Comparison of ENCODE assay signal across 24 cellular contexts in the genomic region with DNA sequence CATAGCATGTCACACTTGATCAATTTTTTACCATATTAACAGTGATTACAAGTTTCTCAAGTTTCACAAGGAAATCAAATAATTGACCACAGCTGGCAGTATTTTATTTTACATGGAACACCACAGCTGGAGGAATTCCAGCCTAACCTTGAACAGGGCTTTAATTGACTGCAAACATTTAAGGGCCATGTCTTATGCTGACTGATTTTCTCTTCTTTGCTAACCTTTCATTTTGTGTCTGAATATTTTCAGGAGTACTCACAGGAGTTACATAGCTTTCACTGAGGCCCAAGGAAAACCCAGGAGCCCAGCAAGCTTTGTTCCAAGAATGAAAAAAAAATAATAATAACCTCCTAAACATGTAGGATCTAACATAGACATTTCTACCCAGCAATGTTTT. TPM values are rescaled to one million over a fixed set of nuclear protein-coding genes. Genes with fewer than 3 reads are reported as not detected.
DNase-seq lines count a peak whose midpoint lies in the region; ATAC-seq and TF ChIP-seq lines count a peak whose summit lies in the region.
"Had no signal": no experiment of that assay in that cellular context is flagged by ENCODE, and none has a peak within 500 bp of the region (broad histone marks: within the 10 kb centered on the region; RNA-seq: fewer than 3 reads in every experiment).

No MANE protein-coding gene starts in this region.

- peak; percentile 80 for ATAC-seq in SK-N-SH treated with all-trans-retinoic acid at 6 μM for 48 hours
- no peak for ATAC-seq in HG02642 (IDR thresholded peaks at IDR 0.05; ENCODE audit: poor library complexity, unreplicated experiment)
- ATAC-seq: activated CD4-positive, CD25-positive, alpha-beta regulatory T cell treated with anti-CD3 and anti-CD28 coated beads, Interleukin-2, amount 50 U/mL, for 24 hours; activated CD8-positive, alpha-beta T cell treated with anti-CD3 and anti-CD28 coated beads, Interleukin-2, amount 10 ng/mL, durations not matched to agents 7 days and 5 days; activated naive CD8-positive, alpha-beta T cell treated with anti-CD3 and anti-CD28 coated beads, Interleukin-2, amount 50 U/mL, for 24 hours had no signal

- H2BK12ac ChIP-seq in neuronal stem cell (ENCODE audit: low read length), result no peak overlapping the region

- no peak overlapping the region for H3K27ac ChIP-seq in neuronal stem cell (replicated peaks; ENCODE audit: low read length)
- H3K27ac ChIP-seq in vagina, result no peak overlapping the region
- H3K27ac ChIP-seq: C4-2B, dorsolateral prefrontal cortex, testis had no signal

- H3K9ac ChIP-seq in neuronal stem cell (ENCODE audit: low read depth, low read length, poor library complexity), result no peak overlapping the region

- H3K4me3 ChIP-seq in neuronal stem cell (ENCODE audit: low read length in 2 of 2) (no peak overlapping the region), vagina (no peak overlapping the region)
- H3K4me3 ChIP-seq: dorsolateral prefrontal cortex, lung, testis had no signal

- H3K4ac ChIP-seq in neuronal stem cell (ENCODE audit: low read length), result no peak overlapping the region

- no peak for TF ChIP-seq CTCF in vagina (IDR thresholded peaks at IDR 0.05)

- H3K4me1 ChIP-seq in neuronal stem cell (ENCODE audit: control insufficient read depth in 2 of 2, insufficient read depth in 1 of 2, low read depth in 1 of 2, low read length in 2 of 2) (peaks cover 9 to 16% of the 10 kb centered on the region in 2 donors), vagina (no peaks in the 10 kb centered on the region)

- no peak overlapping the region for H2BK5ac ChIP-seq in neuronal stem cell (ENCODE audit: low read length)

- no peak overlapping the region for H2BK15ac ChIP-seq in neuronal stem cell (ENCODE audit: low read length)

- no peak overlapping the region for H4K8ac ChIP-seq in neuronal stem cell (ENCODE audit: low read depth, low read length)

- H3K9me3 ChIP-seq in neuronal stem cell (replicated peaks in 1 of 2; ENCODE audit: control insufficient read depth in 2 of 2, insufficient read depth in 1 of 2, low read depth in 1 of 2, low read length in 2 of 2) (no peaks in the 10 kb centered on the region), vagina (no peaks in the 10 kb centered on the region)
- H3K9me3 ChIP-seq: testis had no signal

- TF ChIP-seq POLR2A in vagina (IDR thresholded peaks at IDR 0.05), result no peak

- H3K27me3 ChIP-seq in neuronal stem cell (ENCODE audit: control insufficient read depth in 3 of 3, insufficient read depth in 3 of 3, low read depth in 1 of 3, low read length in 3 of 3) (no peaks in the 10 kb centered on the region), vagina (no peaks in the 10 kb centered on the region)
- H3K27me3 ChIP-seq: testis had no signal

- H3K4me2 ChIP-seq in neuronal stem cell (ENCODE audit: insufficient read depth, low read length, poor library complexity, severe bottlenecking), result no peak overlapping the region

- H2BK120ac ChIP-seq in neuronal stem cell (ENCODE audit: low read depth, low read length), result no peak overlapping the region

- no peak overlapping the region for H3K14ac ChIP-seq in neuronal stem cell (ENCODE audit: low read length)

- H4K91ac ChIP-seq in neuronal stem cell (ENCODE audit: low read depth, low read length, poor library complexity), result no peak overlapping the region

- H3K36me3 ChIP-seq in neuronal stem cell (replicated peaks in 1 of 2; ENCODE audit: control insufficient read depth in 2 of 2, insufficient read depth in 2 of 2, low read length in 2 of 2) (no peaks in the 10 kb centered on the region), vagina (no peaks in the 10 kb centered on the region)

- H3K18ac ChIP-seq in neuronal stem cell (ENCODE audit: low read length), result no peak overlapping the region

- peak overlapping the region; percentile 9 for H2AFZ ChIP-seq in neuronal stem cell (ENCODE audit: low read length)

- DNase-seq in EH (ENCODE audit: low read depth) (peak; percentile 2), fibroblast of gingiva (ENCODE audit: low read depth) (peak; percentile 27), neuronal stem cell (ENCODE audit: low spot score) (no peak), NCI-H146 (lab: John Stamatoyannopoulos, UW) (no peak), vagina (ENCODE audit: extremely low spot score in 2 of 2) (no peak)
- no peak for DNase-seq in activated CD8-positive, alpha-beta memory T cell treated with anti-CD3 and anti-CD28 coated beads, Interleukin-2, amount 50 U/mL, for 48 hours
- DNase-seq: activated CD8-positive, alpha-beta T cell treated with anti-CD3 and anti-CD28 coated beads, Interleukin-2, amount 10 ng/mL, durations not matched to agents 7 days and 5 days; activated gamma-delta T cell treated with Interleukin-2 at 50 U/mL for 16 hours; activated naive CD8-positive, alpha-beta T cell treated with anti-CD3 and anti-CD28 coated beads, Interleukin-2, amount 50 U/mL, for 24 hours; activated T-cell treated with anti-CD3 and anti-CD28 coated beads, Interleukin-2, amount 50 U/mL, for 1 hour; dorsolateral prefrontal cortex; HFFc6; KG1; NCI-H1694; occipital lobe; retina; stimulated activated naive CD4-positive, alpha-beta T cell treated with Interleukin-2 at 50 U/mL for 16 hours; T-helper 1 cell; testis had no signal

- no peaks in the 10 kb centered on the region for H3K79me1 ChIP-seq in neuronal stem cell (ENCODE audit: low read depth, low read length)

- H2AK5ac ChIP-seq in neuronal stem cell (ENCODE audit: low read depth, low read length), result no peak overlapping the region

- intact Hi-C loops in vagina (cut with DNase I), result no loop called here

- H3K23ac ChIP-seq in neuronal stem cell (ENCODE audit: low read depth, low read length, poor library complexity), result no peak overlapping the region

TF ChIP-seq in SK-N-SH treated with all-trans-retinoic acid at 6 μM for 48 hours, 23 proteins besides CTCF, POLR2A, EP300 and RAD21:
- TF ChIP-seq ZNF565 (CRISPR knock-in tag; conservative IDR thresholded peaks at IDR 0.05; ENCODE audit: low read depth), result no peak
- no peak for TF ChIP-seq ZFP30 (CRISPR knock-in tag; IDR thresholded peaks at IDR 0.05)
- no peak for TF ChIP-seq SNAI2 (CRISPR knock-in tag; IDR thresholded peaks at IDR 0.05)
- TF ChIP-seq, protein P1, sequence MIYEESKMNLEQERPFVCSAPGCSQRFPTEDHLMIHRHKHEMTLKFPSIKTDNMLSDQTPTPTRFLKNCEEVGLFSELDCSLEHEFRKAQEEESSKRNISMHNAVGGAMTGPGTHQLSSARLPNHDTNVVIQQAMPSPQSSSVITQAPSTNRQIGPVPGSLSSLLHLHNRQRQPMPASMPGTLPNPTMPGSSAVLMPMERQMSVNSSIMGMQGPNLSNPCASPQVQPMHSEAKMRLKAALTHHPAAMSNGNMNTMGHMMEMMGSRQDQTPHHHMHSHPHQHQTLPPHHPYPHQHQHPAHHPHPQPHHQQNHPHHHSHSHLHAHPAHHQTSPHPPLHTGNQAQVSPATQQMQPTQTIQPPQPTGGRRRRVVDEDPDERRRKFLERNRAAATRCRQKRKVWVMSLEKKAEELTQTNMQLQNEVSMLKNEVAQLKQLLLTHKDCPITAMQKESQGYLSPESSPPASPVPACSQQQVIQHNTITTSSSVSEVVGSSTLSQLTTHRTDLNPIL (CRISPR knock-in tag; IDR thresholded peaks at IDR 0.05; ENCODE audit: low read depth), result no peak
- TF ChIP-seq, protein P2, sequence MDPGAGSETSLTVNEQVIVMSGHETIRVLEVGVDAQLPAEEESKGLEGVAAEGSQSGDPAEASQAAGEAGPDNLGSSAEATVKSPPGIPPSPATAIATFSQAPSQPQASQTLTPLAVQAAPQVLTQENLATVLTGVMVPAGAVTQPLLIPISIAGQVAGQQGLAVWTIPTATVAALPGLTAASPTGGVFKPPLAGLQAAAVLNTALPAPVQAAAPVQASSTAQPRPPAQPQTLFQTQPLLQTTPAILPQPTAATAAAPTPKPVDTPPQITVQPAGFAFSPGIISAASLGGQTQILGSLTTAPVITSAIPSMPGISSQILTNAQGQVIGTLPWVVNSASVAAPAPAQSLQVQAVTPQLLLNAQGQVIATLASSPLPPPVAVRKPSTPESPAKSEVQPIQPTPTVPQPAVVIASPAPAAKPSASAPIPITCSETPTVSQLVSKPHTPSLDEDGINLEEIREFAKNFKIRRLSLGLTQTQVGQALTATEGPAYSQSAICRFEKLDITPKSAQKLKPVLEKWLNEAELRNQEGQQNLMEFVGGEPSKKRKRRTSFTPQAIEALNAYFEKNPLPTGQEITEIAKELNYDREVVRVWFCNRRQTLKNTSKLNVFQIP (CRISPR knock-in tag; IDR thresholded peaks at IDR 0.05; ENCODE audit: borderline replicate concordance, low read depth), result no peak
- no peak for TF ChIP-seq ZC3H10 (CRISPR knock-in tag; IDR thresholded peaks at IDR 0.05)
- no peak for TF ChIP-seq GLIS3 (CRISPR knock-in tag; IDR thresholded peaks at IDR 0.05)
- no peak for TF ChIP-seq ZNF70 (CRISPR knock-in tag; IDR thresholded peaks at IDR 0.05)

RNA-seq across cellular contexts. Expression of a gene that starts 49.6 kb away (rescaled TPM):
- polyA plus RNA-seq in neuronal stem cell (2013, experiment 1 of 2), result 146 TPM
- 146 TPM for polyA plus RNA-seq in neuronal stem cell (2013, experiment 2 of 2)
- total RNA-seq in vagina, result 3.9 TPM
- total RNA-seq: activated CD8-positive, alpha-beta T cell treated with anti-CD3 and anti-CD28 coated beads, Interleukin-2, amount 10 ng/mL, durations not matched to agents 7 days and 5 days had no signal

Comparison
In these comparisons a context has a peak if more than half of its experiments do, and no peak if none do; other contexts are left out.
1. DNase-seq: peak in EH (single experiment) and fibroblast of gingiva (single experiment); none in neuronal stem cell (single experiment), activated CD8-positive, alpha-beta memory T cell treated with anti-CD3 and anti-CD28 coated beads, Interleukin-2, amount 50 U/mL, for 48 hours (single experiment), NCI-H146 (single experiment) and vagina (0 of 2).